In genomic region chr11:32616903-32617302, GRCh38 we compare ENCODE assay signal across 9 cellular contexts.
"Had no signal": no experiment of that assay in that cellular context is flagged by ENCODE, and none has a peak within 500 bp of the region (broad histone marks: within the 10 kb centered on the region; RNA-seq: fewer than 3 reads in every experiment).

No MANE protein-coding gene starts in this region.

- H3K4me3 ChIP-seq: GM23248, GM23338, HAP-1 had no signal

- H3K4me3 Mint-ChIP-seq: GM23338, H9, HFFc6 had no signal

- ATAC-seq: GM23338, HCT116 had no signal

- H3K27ac Mint-ChIP-seq: GM23338, H9, HFFc6 had no signal

- DNase-seq: GM23248, GOT3, H7, H9, HCEC 1CT, HFFc6 had no signal

- H3K27ac ChIP-seq: GM23248 had no signal

- H3K9me3 ChIP-seq: HAP-1 had no signal

- H3K9me3 Mint-ChIP-seq: GM23338, HFFc6 had no signal
